Comparison of ENCODE assay signal across 18 cellular contexts in the genomic region with DNA sequence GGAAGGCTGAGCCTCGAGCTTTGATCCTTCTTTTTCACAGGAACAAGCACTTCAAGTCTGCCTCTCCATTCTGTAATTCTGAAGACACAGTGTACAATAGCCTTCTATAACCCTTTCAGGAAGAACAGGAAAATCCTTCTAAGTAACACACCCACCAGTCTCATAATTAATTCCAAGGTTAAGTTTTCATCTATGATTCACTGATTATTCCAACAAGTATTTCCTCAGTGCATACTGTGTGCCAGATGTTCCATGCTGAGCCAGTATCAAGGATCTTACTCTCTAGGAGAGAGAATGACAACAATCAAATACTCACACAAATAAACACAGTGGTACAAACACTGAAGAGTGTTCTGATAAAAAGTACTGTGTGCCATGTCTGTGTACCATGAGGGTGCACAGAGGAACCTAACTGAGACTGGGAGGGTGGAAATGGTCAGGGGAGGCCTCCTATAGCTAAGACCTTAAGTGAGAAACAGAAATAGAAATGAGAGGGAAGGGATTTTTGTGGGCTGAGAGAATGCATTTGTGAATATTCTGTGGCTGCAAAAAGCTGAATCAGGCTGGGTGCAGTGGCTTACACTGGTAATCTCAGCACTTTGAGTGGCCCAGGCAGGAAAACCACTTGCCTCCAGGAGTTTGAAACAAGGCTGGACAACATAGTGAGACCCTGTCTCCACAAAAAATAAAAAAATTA. TPM values are rescaled to one million over a fixed set of nuclear protein-coding genes. Genes with fewer than 3 reads are reported as not detected.
A peak's percentile ranks its signal among the peaks of the same experiment; 100 is the strongest.
DNase-seq lines count a peak whose midpoint lies in the region; ATAC-seq and TF ChIP-seq lines count a peak whose summit lies in the region.
"Had no signal": no experiment of that assay in that cellular context is flagged by ENCODE, and none has a peak within 500 bp of the region (broad histone marks: within the 10 kb centered on the region; RNA-seq: fewer than 3 reads in every experiment).

No MANE protein-coding gene starts in this region.

- H3K4me3 ChIP-seq in A673 (ENCODE audit: low read depth, low read length, poor library complexity, severe bottlenecking) (no peak overlapping the region), cardiac fibroblast (replicated peaks in 1 of 2; ENCODE audit: low read depth in 2 of 2, low read length in 2 of 2) (no peak overlapping the region)
- H3K4me3 ChIP-seq: psoas muscle, tibial nerve had no signal

- intact Hi-C loops in A673 (cut with micrococcal nuclease; ENCODE audit: unreplicated experiment): no loop called here

- no peak for TF ChIP-seq CTCF in A673 (conservative IDR thresholded peaks at IDR 0.05; ENCODE audit: low read depth, low read length)
- TF ChIP-seq CTCF in cardiac fibroblast (IDR thresholded peaks at IDR 0.05; ENCODE audit: low read depth, low read length): no peak
- no peak for TF ChIP-seq CTCF in GM20000 (IDR thresholded peaks at IDR 0.05; ENCODE audit: extremely low read depth, missing control alignments)

- H3K9me3 ChIP-seq in A673 (ENCODE audit: low read depth, low read length, poor library complexity, severe bottlenecking): no peaks in the 10 kb centered on the region
- H3K9me3 ChIP-seq: psoas muscle, tibial nerve had no signal

- CTCF ChIA-PET in A673 (lab: Charles Lee): no interaction called here

- DNase-seq in A673 (ENCODE audit: low spot score): peak; percentile 11
- DNase-seq in HS-5 (ENCODE audit: low read depth): peak; percentile 23
- DNase-seq in cardiac fibroblast (ENCODE audit: low read depth in 2 of 2): peak; percentile 24 to 25
- peak; percentile 7 for DNase-seq in foreskin melanocyte
- no peak for DNase-seq in NCI-H446 (lab: John Stamatoyannopoulos, UW)
- no peak for DNase-seq in hippocampal formation (lab: John Stamatoyannopoulos, UW)
- DNase-seq in GM20000 (ENCODE audit: low spot score): no peak
- DNase-seq: 8988T; activated CD8-positive, alpha-beta T cell treated with anti-CD3 and anti-CD28 coated beads, Interleukin-2, amount 10 ng/mL, durations not matched to agents 7 days and 5 days; activated T-cell treated with anti-CD3 and anti-CD28 coated beads, Interleukin-2, amount 50 U/mL, for 48 hours; DMS53; effector CD8-positive, alpha-beta T cell; NCI-H345; psoas muscle; SHP77 treated with DMSO at 0.1 percent for 48 hours; stimulated activated naive B cell treated with anti-CD40 and anti-IgM and Interleukin-4, amounts not matched to agents 10 μg/mL and 1 μg/mL and 100 μg/mL, for 72 hours had no signal

- ATAC-seq in GM19467 (IDR thresholded peaks at IDR 0.05; ENCODE audit: unreplicated experiment): no peak
- ATAC-seq: activated CD8-positive, alpha-beta T cell treated with anti-CD3 and anti-CD28 coated beads, Interleukin-2, amount 10 ng/mL, durations not matched to agents 7 days and 5 days; psoas muscle; stimulated activated naive B cell treated with anti-CD40 and anti-IgM and Interleukin-4, amounts not matched to agents 10 μg/mL and 1 μg/mL and 100 μg/mL, for 72 hours had no signal

- no peak overlapping the region for H3K27ac ChIP-seq in A673 (ENCODE audit: low read depth, low read length, poor library complexity, severe bottlenecking)
- H3K27ac ChIP-seq: psoas muscle, tibial nerve had no signal

- no peaks in the 10 kb centered on the region for H3K4me1 ChIP-seq in A673 (ENCODE audit: insufficient read depth, low read length, poor library complexity, severe bottlenecking)
- H3K4me1 ChIP-seq: tibial nerve had no signal

- peaks cover 21% of the 10 kb centered on the region for H3K27me3 ChIP-seq in A673 (replicated peaks; ENCODE audit: insufficient read depth, low read depth, low read length, poor library complexity)
- H3K27me3 ChIP-seq: tibial nerve had no signal

- no TSS peak for BruUV-seq in A673 (replicated peaks; lab: Mats Ljungman, UMichigan)

- POLR2A ChIA-PET in A673 (lab: Charles Lee; ENCODE audit: low non-redundant PET): no interaction called here

- no peaks in the 10 kb centered on the region for H3K36me3 ChIP-seq in A673 (ENCODE audit: insufficient read depth, low read length, poor library complexity, severe bottlenecking)
- H3K36me3 ChIP-seq: tibial nerve had no signal

RNA-seq across cellular contexts. Expression of gene MTLN, which starts 7.3 kb away (rescaled TPM):
- 26.8 and 31.6 TPM in 2 replicates for total RNA-seq in A673 (2021)

RNA-seq across cellular contexts. Expression of gene NPHP1, which starts 14.8 kb away (rescaled TPM):
- 4.5 and 6.1 TPM in 2 replicates for total RNA-seq in A673 (2021)

Comparison
In these comparisons a context has a peak if more than half of its experiments do, and no peak if none do; other contexts are left out.
1. DNase-seq: peak in A673 (single experiment), HS-5 (single experiment), cardiac fibroblast (2 of 2) and foreskin melanocyte (single experiment); none in NCI-H446 (0 of 2), hippocampal formation (0 of 2) and GM20000 (single experiment).